In genomic region chr6:137475103-137475502, GRCh38 we compare ENCODE assay signal across 23 cellular contexts. TPM values are rescaled to one million over a fixed set of nuclear protein-coding genes. Genes with fewer than 3 reads are reported as not detected.
DNase-seq lines count a peak whose midpoint lies in the region; ATAC-seq and TF ChIP-seq lines count a peak whose summit lies in the region.
"Had no signal": no experiment of that assay in that cellular context is flagged by ENCODE, and none has a peak within 500 bp of the region (broad histone marks: within the 10 kb centered on the region; RNA-seq: fewer than 3 reads in every experiment).

No MANE protein-coding gene starts in this region.

- H3K9ac ChIP-seq in Loucy (ENCODE audit: low read depth, low read length, poor library complexity, severe bottlenecking), result no peak overlapping the region

- H3F3A ChIP-seq in Loucy (ENCODE audit: low read depth), result no peaks in the 10 kb centered on the region

- TF ChIP-seq EP300 in gastroesophageal sphincter (IDR thresholded peaks at IDR 0.05), result no peak

- H3K27ac Mint-ChIP-seq in activated naive CD4-positive, alpha-beta T cell treated with anti-CD3 and anti-CD28 coated beads, Interleukin-2, amount 10 ng/mL, durations not matched to agents 7 days and 5 days, result no peak overlapping the region
- no peak overlapping the region for H3K27ac Mint-ChIP-seq in activated naive CD8-positive, alpha-beta T cell treated with anti-CD3 and anti-CD28 coated beads, Interleukin-2, amount 50 U/mL, for 24 hours
- H3K27ac Mint-ChIP-seq: activated CD4-positive, alpha-beta memory T cell treated with anti-CD3 and anti-CD28 coated beads, Interleukin-2, amount 10 ng/mL, durations not matched to agents 7 days and 5 days; activated naive CD8-positive, alpha-beta T cell treated with anti-CD3 and anti-CD28 coated beads, Interleukin-2, amount 10 ng/mL, durations not matched to agents 7 days and 5 days; CD8-positive, alpha-beta memory T cell; nephron progenitor cell; stimulated activated effector memory CD8-positive, alpha-beta T cell treated with anti-CD3 and anti-CD28 coated beads, Interleukin-12 subunit alpha, Interleukin-12 subunit beta, amount 100 ng/mL, for 72 hours had no signal

- H3K4me1 ChIP-seq in Loucy (ENCODE audit: insufficient read depth, low read length, poor library complexity, severe bottlenecking) (no peaks in the 10 kb centered on the region), testis (no peaks in the 10 kb centered on the region), gastroesophageal sphincter (no peaks in the 10 kb centered on the region)
- H3K4me1 ChIP-seq: tibial artery had no signal

- no peaks in the 10 kb centered on the region for H3K79me2 ChIP-seq in Loucy (ENCODE audit: insufficient read depth, low read length)

- H3K4me3 ChIP-seq in Loucy (ENCODE audit: low read length, poor library complexity, severe bottlenecking), result no peak overlapping the region
- H3K4me3 ChIP-seq in brain microvascular endothelial cell (ENCODE audit: low read depth, low read length), result no peak overlapping the region
- H3K4me3 ChIP-seq in testis, result no peak overlapping the region
- H3K4me3 ChIP-seq in gastroesophageal sphincter, result no peak overlapping the region
- H3K4me3 ChIP-seq: tibial artery had no signal

- H3K4me3 Mint-ChIP-seq in activated naive CD4-positive, alpha-beta T cell treated with anti-CD3 and anti-CD28 coated beads, Interleukin-2, amount 10 ng/mL, durations not matched to agents 7 days and 5 days, result no peak overlapping the region
- no peak overlapping the region for H3K4me3 Mint-ChIP-seq in activated naive CD8-positive, alpha-beta T cell treated with anti-CD3 and anti-CD28 coated beads, Interleukin-2, amount 50 U/mL, for 24 hours
- H3K4me3 Mint-ChIP-seq: activated CD4-positive, alpha-beta memory T cell treated with anti-CD3 and anti-CD28 coated beads, Interleukin-2, amount 10 ng/mL, durations not matched to agents 7 days and 5 days; activated naive CD8-positive, alpha-beta T cell treated with anti-CD3 and anti-CD28 coated beads, Interleukin-2, amount 10 ng/mL, durations not matched to agents 7 days and 5 days; activated T-cell treated with anti-CD3 and anti-CD28 coated beads, Interleukin-2, amount 50 U/mL, for 4 hours; CD8-positive, alpha-beta memory T cell; nephron progenitor cell; stimulated activated effector memory CD8-positive, alpha-beta T cell treated with anti-CD3 and anti-CD28 coated beads, Interleukin-12 subunit alpha, Interleukin-12 subunit beta, amount 100 ng/mL, for 72 hours had no signal

- DNase-seq in activated naive CD4-positive, alpha-beta T cell treated with anti-CD3 and anti-CD28 coated beads, Interleukin-2, amount 10 ng/mL, durations not matched to agents 7 days and 5 days, result peak; percentile 30
- DNase-seq in activated naive CD4-positive, alpha-beta T cell treated with Interleukin-2 at 50 U/mL for 16 hours, result no peak
- DNase-seq in brain microvascular endothelial cell (no peak), testis (no peak), GM13977 (ENCODE audit: low spot score) (no peak)
- no peak for DNase-seq in activated naive CD8-positive, alpha-beta T cell treated with anti-CD3 and anti-CD28 coated beads, Interleukin-2, amount 50 U/mL, for 24 hours
- DNase-seq: activated CD4-positive, alpha-beta memory T cell treated with anti-CD3 and anti-CD28 coated beads, Interleukin-2, amount 10 ng/mL, durations not matched to agents 7 days and 5 days; activated naive CD8-positive, alpha-beta T cell treated with anti-CD3 and anti-CD28 coated beads, Interleukin-2, amount 10 ng/mL, durations not matched to agents 7 days and 5 days; activated T-cell treated with anti-CD3 and anti-CD28 coated beads, Interleukin-2, amount 50 U/mL, for 4 hours; CD8-positive, alpha-beta memory T cell; DMS79 treated with DMSO at 0.1 percent for 48 hours; midbrain; NCI-H774; nephron progenitor cell; tibial artery had no signal

- no peak overlapping the region for H3K27ac ChIP-seq in brain microvascular endothelial cell
- no peak overlapping the region for H3K27ac ChIP-seq in testis
- no peak overlapping the region for H3K27ac ChIP-seq in gastroesophageal sphincter
- H3K27ac ChIP-seq: epithelial cell of prostate, tibial artery had no signal

- no peak for ATAC-seq in gastroesophageal sphincter
- no peak for ATAC-seq in activated naive CD8-positive, alpha-beta T cell treated with anti-CD3 and anti-CD28 coated beads, Interleukin-2, amount 50 U/mL, for 24 hours
- ATAC-seq: activated T-cell treated with anti-CD3 and anti-CD28 coated beads, Interleukin-2, amount 50 U/mL, for 4 hours; left lobe of liver; stimulated activated effector memory CD8-positive, alpha-beta T cell treated with anti-CD3 and anti-CD28 coated beads, Interleukin-12 subunit alpha, Interleukin-12 subunit beta, amount 100 ng/mL, for 72 hours had no signal

- no peaks in the 10 kb centered on the region for H3K4me1 Mint-ChIP-seq in activated naive CD4-positive, alpha-beta T cell treated with anti-CD3 and anti-CD28 coated beads, Interleukin-2, amount 10 ng/mL, durations not matched to agents 7 days and 5 days
- no peaks in the 10 kb centered on the region for H3K4me1 Mint-ChIP-seq in activated naive CD8-positive, alpha-beta T cell treated with anti-CD3 and anti-CD28 coated beads, Interleukin-2, amount 50 U/mL, for 24 hours
- H3K4me1 Mint-ChIP-seq: activated CD4-positive, alpha-beta memory T cell treated with anti-CD3 and anti-CD28 coated beads, Interleukin-2, amount 10 ng/mL, durations not matched to agents 7 days and 5 days; activated naive CD8-positive, alpha-beta T cell treated with anti-CD3 and anti-CD28 coated beads, Interleukin-2, amount 10 ng/mL, durations not matched to agents 7 days and 5 days; CD8-positive, alpha-beta memory T cell; stimulated activated effector memory CD8-positive, alpha-beta T cell treated with anti-CD3 and anti-CD28 coated beads, Interleukin-12 subunit alpha, Interleukin-12 subunit beta, amount 100 ng/mL, for 72 hours had no signal

- WGBS in testis, 2 donors, result 63 to 77% methylated on average over 2 of the region's 2 CpGs
- WGBS in gastroesophageal sphincter (ENCODE audit: low coverage in 1 of 2), 2 donors, result 48% methylated on average over 2 of the region's 2 CpGs

- no peaks in the 10 kb centered on the region for H3K36me3 ChIP-seq in Loucy (ENCODE audit: insufficient read depth, low read length)
- H3K36me3 ChIP-seq in brain microvascular endothelial cell (replicated peaks), result no peaks in the 10 kb centered on the region
- H3K36me3 ChIP-seq in testis (ENCODE audit: low read depth, missing control alignments), result no peaks in the 10 kb centered on the region
- no peaks in the 10 kb centered on the region for H3K36me3 ChIP-seq in gastroesophageal sphincter
- H3K36me3 ChIP-seq: tibial artery had no signal

- TF ChIP-seq CTCF in Loucy (conservative IDR thresholded peaks at IDR 0.05; ENCODE audit: low read length) (peak; percentile 59), brain microvascular endothelial cell (IDR thresholded peaks at IDR 0.05; ENCODE audit: low read depth, low read length, missing control alignments) (peak; percentile 25), testis (IDR thresholded peaks at IDR 0.05) (peak in 2 of 3 experiments; percentile 8 to 26), gastroesophageal sphincter (IDR thresholded peaks at IDR 0.05) (peak in 1 of 4 experiments; percentile 13), GM13977 (IDR thresholded peaks at IDR 0.05; ENCODE audit: extremely low read depth, insufficient read depth, missing control alignments) (no peak)

- no peak overlapping the region for H3K4me2 ChIP-seq in Loucy (ENCODE audit: low read depth, low read length, poor library complexity, severe bottlenecking)

- no peaks in the 10 kb centered on the region for H3K9me2 ChIP-seq in Loucy (replicated peaks; ENCODE audit: low read depth, low read length)

- H4K20me1 ChIP-seq in Loucy (ENCODE audit: insufficient read depth, low read length, poor library complexity, severe bottlenecking), result no peaks in the 10 kb centered on the region

- no peaks in the 10 kb centered on the region for H3K9me3 ChIP-seq in Loucy (ENCODE audit: insufficient read depth, low read depth, low read length)
- no peaks in the 10 kb centered on the region for H3K9me3 ChIP-seq in testis
- no peaks in the 10 kb centered on the region for H3K9me3 ChIP-seq in gastroesophageal sphincter
- H3K9me3 ChIP-seq: tibial artery had no signal

- TF ChIP-seq POLR2A in testis (IDR thresholded peaks at IDR 0.05), result no peak
- TF ChIP-seq POLR2A in gastroesophageal sphincter (IDR thresholded peaks at IDR 0.05), result no peak

- in situ Hi-C loops in brain microvascular endothelial cell (cut with HindIII; ENCODE audit: low pct_ligation_motif_present, low sequenced_read_pairs), result no loop called here
- in situ Hi-C loops in GM13977 (cut with MboI; ENCODE audit: low pct_unique_long_range_greater_than_20kb, low sequenced_read_pairs, unreplicated experiment), result no loop called here

- CTCF ChIA-PET in activated naive CD4-positive, alpha-beta T cell treated with anti-CD3 and anti-CD28 coated beads, Interleukin-2, amount 10 ng/mL, durations not matched to agents 7 days and 5 days (lab: Charles Lee), result interaction anchor here (3.7 kb wide), 1 partner anchor 114 kb away, joined by 17 read pairs; no protein-coding TSS in a partner anchor

- no peaks in the 10 kb centered on the region for H3K9me3 Mint-ChIP-seq in activated naive CD4-positive, alpha-beta T cell treated with anti-CD3 and anti-CD28 coated beads, Interleukin-2, amount 10 ng/mL, durations not matched to agents 7 days and 5 days
- H3K9me3 Mint-ChIP-seq in activated naive CD8-positive, alpha-beta T cell treated with anti-CD3 and anti-CD28 coated beads, Interleukin-2, amount 50 U/mL, for 24 hours, result no peaks in the 10 kb centered on the region
- H3K9me3 Mint-ChIP-seq: activated CD4-positive, alpha-beta memory T cell treated with anti-CD3 and anti-CD28 coated beads, Interleukin-2, amount 10 ng/mL, durations not matched to agents 7 days and 5 days; activated naive CD8-positive, alpha-beta T cell treated with anti-CD3 and anti-CD28 coated beads, Interleukin-2, amount 10 ng/mL, durations not matched to agents 7 days and 5 days; activated T-cell treated with anti-CD3 and anti-CD28 coated beads, Interleukin-2, amount 50 U/mL, for 4 hours; CD8-positive, alpha-beta memory T cell; nephron progenitor cell; stimulated activated effector memory CD8-positive, alpha-beta T cell treated with anti-CD3 and anti-CD28 coated beads, Interleukin-12 subunit alpha, Interleukin-12 subunit beta, amount 100 ng/mL, for 72 hours had no signal

- H2AFZ ChIP-seq in Loucy (ENCODE audit: low read length), result no peak overlapping the region

- H3K27me3 Mint-ChIP-seq in activated naive CD4-positive, alpha-beta T cell treated with anti-CD3 and anti-CD28 coated beads, Interleukin-2, amount 10 ng/mL, durations not matched to agents 7 days and 5 days, result peaks cover 53% of the 10 kb centered on the region
- H3K27me3 Mint-ChIP-seq in activated naive CD8-positive, alpha-beta T cell treated with anti-CD3 and anti-CD28 coated beads, Interleukin-2, amount 50 U/mL, for 24 hours, result peaks cover 39% of the 10 kb centered on the region

- no peaks in the 10 kb centered on the region for H3K36me3 Mint-ChIP-seq in activated naive CD4-positive, alpha-beta T cell treated with anti-CD3 and anti-CD28 coated beads, Interleukin-2, amount 10 ng/mL, durations not matched to agents 7 days and 5 days
- H3K36me3 Mint-ChIP-seq in activated naive CD8-positive, alpha-beta T cell treated with anti-CD3 and anti-CD28 coated beads, Interleukin-2, amount 50 U/mL, for 24 hours (ENCODE audit: low read depth), result no peaks in the 10 kb centered on the region
- H3K36me3 Mint-ChIP-seq: activated naive CD8-positive, alpha-beta T cell treated with anti-CD3 and anti-CD28 coated beads, Interleukin-2, amount 10 ng/mL, durations not matched to agents 7 days and 5 days; stimulated activated effector memory CD8-positive, alpha-beta T cell treated with anti-CD3 and anti-CD28 coated beads, Interleukin-12 subunit alpha, Interleukin-12 subunit beta, amount 100 ng/mL, for 72 hours had no signal

- intact Hi-C loops in testis (cut with DNase I; ENCODE audit: low total_unique reads), result no loop called here

- no peaks in the 10 kb centered on the region for H3K27me3 ChIP-seq in Loucy (ENCODE audit: insufficient read depth, low read length, poor library complexity, severe bottlenecking)
- peaks cover 4% of the 10 kb centered on the region for H3K27me3 ChIP-seq in brain microvascular endothelial cell (replicated peaks)
- H3K27me3 ChIP-seq in testis, result no peaks in the 10 kb centered on the region
- H3K27me3 ChIP-seq in gastroesophageal sphincter, result no peaks in the 10 kb centered on the region

RNA-seq across cellular contexts. Expression of gene OLIG3, which starts 19.1 kb away (rescaled TPM):
- not detected for total RNA-seq in testis
- polyA plus RNA-seq in testis (ENCODE audit: insufficient read depth, low read depth, low replicate concordance), result not detected
- under 1 TPM in 1 of 4 donors, not detected in 3; 0.23 TPM for total RNA-seq in gastroesophageal sphincter
- total RNA-seq: activated naive CD8-positive, alpha-beta T cell treated with anti-CD3 and anti-CD28 coated beads, Interleukin-2, amount 10 ng/mL, durations not matched to agents 7 days and 5 days; activated T-cell treated with anti-CD3 and anti-CD28 coated beads, Interleukin-2, amount 50 U/mL, for 4 hours; dermis microvascular lymphatic vessel endothelial cell; left lobe of liver; M059J; pulmonary artery endothelial cell had no signal
- polyA plus RNA-seq: CD8-positive, alpha-beta memory T cell had no signal
